ENCODE assay signal across 8 cellular contexts in the genomic region with DNA sequence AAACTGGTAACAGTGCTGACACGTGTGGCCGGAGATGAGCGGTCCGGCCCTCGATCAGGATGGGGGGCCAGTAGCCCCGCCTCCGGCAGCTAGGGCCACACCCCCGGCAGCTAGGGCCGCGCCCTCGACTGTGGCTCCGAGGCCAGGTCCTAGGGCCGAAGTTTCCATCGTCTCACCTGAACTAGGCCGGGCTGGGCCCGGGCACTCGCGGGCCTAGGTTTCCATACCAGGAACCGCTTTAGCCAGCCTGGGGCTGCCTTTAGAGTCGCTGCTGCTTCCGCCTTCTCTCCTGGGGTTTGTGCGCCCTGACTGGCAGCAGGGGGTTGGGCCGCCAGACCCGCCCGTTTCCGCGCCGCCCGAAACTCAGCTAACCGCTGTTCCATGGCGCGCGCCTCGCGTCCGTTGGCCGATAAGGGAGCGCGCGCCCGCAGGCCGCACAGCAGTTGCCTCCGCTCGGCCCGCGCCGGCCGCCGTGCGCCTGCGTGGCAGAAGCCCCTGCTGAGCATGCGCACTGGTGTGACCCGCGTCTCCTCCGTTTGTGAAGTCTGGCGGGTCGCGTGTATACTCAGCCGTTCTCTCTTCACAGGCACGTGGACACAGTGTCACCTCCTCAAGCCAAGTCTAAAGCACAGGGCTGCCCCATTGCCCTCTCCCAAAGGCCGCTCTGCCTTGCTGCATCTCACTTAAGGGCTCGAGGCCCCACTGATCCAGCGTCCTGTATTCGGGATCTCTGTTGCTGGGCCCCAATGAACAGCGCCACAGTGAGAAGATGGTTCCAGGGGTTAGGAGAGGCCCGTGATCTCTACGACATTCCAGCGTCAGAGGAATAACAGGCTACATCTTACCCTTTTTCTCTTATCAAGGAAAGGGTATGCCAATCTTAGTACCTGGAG. TPM values are rescaled to one million over a fixed set of nuclear protein-coding genes. Genes with fewer than 3 reads are reported as not detected.
DNase-seq lines count a peak whose midpoint lies in the region; ATAC-seq and TF ChIP-seq lines count a peak whose summit lies in the region.

A gene with protein sequence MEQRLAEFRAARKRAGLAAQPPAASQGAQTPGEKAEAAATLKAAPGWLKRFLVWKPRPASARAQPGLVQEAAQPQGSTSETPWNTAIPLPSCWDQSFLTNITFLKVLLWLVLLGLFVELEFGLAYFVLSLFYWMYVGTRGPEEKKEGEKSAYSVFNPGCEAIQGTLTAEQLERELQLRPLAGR (minus strand): TSS at position 480 of the 893 bp plus-strand sequence. CDS start 97 bp downstream, at position 383.

- H3K27ac ChIP-seq in osteoblast (ENCODE audit: low read depth, low read length) (peak within 1 kb of the TSS; percentile 71), testis (peak within 1 kb of the TSS; percentile 89 to 97)

- H3K36me3 Mint-ChIP-seq in activated naive CD8-positive, alpha-beta T cell treated with anti-CD3 and anti-CD28 coated beads for 36 hours: peaks cover 21% of the 10 kb centered on the region
- H3K36me3 Mint-ChIP-seq in glutamatergic neuron (ENCODE audit: unreplicated experiment): no peaks in the 10 kb centered on the region

- no peaks in the 10 kb centered on the region for H4K20me1 ChIP-seq in osteoblast (ENCODE audit: insufficient read depth, low read length)

- peaks cover 15% of the 10 kb centered on the region for H3K4me1 ChIP-seq in osteoblast (ENCODE audit: insufficient read depth, low read length)
- no peaks in the 10 kb centered on the region for H3K4me1 ChIP-seq in testis

- peak within 1 kb of the TSS; percentile 87 for H3K4me2 ChIP-seq in osteoblast (ENCODE audit: insufficient read depth, low read length)

- WGBS in testis, 2 donors: 1 to 2% methylated on average over 26 to 48 of the region's 68 CpGs

- TF ChIP-seq POLR2A in GM10847 (IDR thresholded peaks at IDR 0.05; ENCODE audit: extremely low read depth, insufficient read length) (peak; percentile 28), testis (IDR thresholded peaks at IDR 0.05) (no peak)

- H3K9me3 Mint-ChIP-seq in activated naive CD8-positive, alpha-beta T cell treated with anti-CD3 and anti-CD28 coated beads for 36 hours: no peaks in the 10 kb centered on the region
- H3K9me3 Mint-ChIP-seq in glutamatergic neuron (ENCODE audit: unreplicated experiment): no peaks in the 10 kb centered on the region

- no peak for TF ChIP-seq CTCF in glutamatergic neuron (IDR thresholded peaks at IDR 0.05; ENCODE audit: partially characterized antibody, unreplicated experiment)
- TF ChIP-seq CTCF in osteoblast (IDR thresholded peaks at IDR 0.05; ENCODE audit: extremely low read depth, low read depth, low read length): no peak
- peak in 1 of 3 experiments; percentile 10 for TF ChIP-seq CTCF in testis (IDR thresholded peaks at IDR 0.05)

- no peaks in the 10 kb centered on the region for H3K79me2 ChIP-seq in osteoblast (ENCODE audit: insufficient read depth, low read length)

- DNase-seq in NCI-H1092 treated with DMSO at 0.1 percent for 48 hours (lab: John Stamatoyannopoulos, UW) (peak; percentile 86), SKM-1 treated with dmso at 0.1 percent for 144 hours (lab: John Stamatoyannopoulos, UW; ENCODE audit: unreplicated experiment) (peak; percentile 93), glutamatergic neuron (peak; percentile 94), osteoblast (ENCODE audit: insufficient read length, low spot score, missing footprints) (peak; percentile 97), testis (peak; percentile 94)
- peak; percentile 97 for DNase-seq in activated naive CD8-positive, alpha-beta T cell treated with anti-CD3 and anti-CD28 coated beads for 36 hours

- H3K27ac Mint-ChIP-seq in activated naive CD8-positive, alpha-beta T cell treated with anti-CD3 and anti-CD28 coated beads for 36 hours: peak within 1 kb of the TSS; percentile 96
- peak within 1 kb of the TSS; percentile 82 for H3K27ac Mint-ChIP-seq in glutamatergic neuron (ENCODE audit: unreplicated experiment)

- peak within 1 kb of the TSS; percentile 90 for H3K4me3 Mint-ChIP-seq in activated naive CD8-positive, alpha-beta T cell treated with anti-CD3 and anti-CD28 coated beads for 36 hours
- peak within 1 kb of the TSS; percentile 96 for H3K4me3 Mint-ChIP-seq in glutamatergic neuron (ENCODE audit: unreplicated experiment)

- H3K4me3 ChIP-seq in osteoblast (ENCODE audit: insufficient read depth, low read length) (peak within 1 kb of the TSS; percentile 84), testis (peak within 1 kb of the TSS; percentile 75 to 83)

- H2AFZ ChIP-seq in osteoblast (ENCODE audit: low read length): peak within 1 kb of the TSS; percentile 100

- no peaks in the 10 kb centered on the region for H3K27me3 Mint-ChIP-seq in activated naive CD8-positive, alpha-beta T cell treated with anti-CD3 and anti-CD28 coated beads for 36 hours
- no peaks in the 10 kb centered on the region for H3K27me3 Mint-ChIP-seq in glutamatergic neuron (ENCODE audit: unreplicated experiment)

- ATAC-seq in HG02623 (IDR thresholded peaks at IDR 0.05; ENCODE audit: unreplicated experiment): peak; percentile 91

- peaks cover 53% of the 10 kb centered on the region for H3K4me1 Mint-ChIP-seq in activated naive CD8-positive, alpha-beta T cell treated with anti-CD3 and anti-CD28 coated beads for 36 hours
- no peaks in the 10 kb centered on the region for H3K4me1 Mint-ChIP-seq in glutamatergic neuron (ENCODE audit: low read depth, unreplicated experiment)

- H3K36me3 ChIP-seq in osteoblast (ENCODE audit: insufficient read depth, low read length) (no peaks in the 10 kb centered on the region), testis (ENCODE audit: low read depth, missing control alignments) (no peaks in the 10 kb centered on the region)

- intact Hi-C loops in testis (cut with DNase I; ENCODE audit: low total_unique reads): no loop called here

- H3K9me3 ChIP-seq in osteoblast (ENCODE audit: low read depth, low read length) (no peaks in the 10 kb centered on the region), testis (no peaks in the 10 kb centered on the region)

- H3K27me3 ChIP-seq in osteoblast (ENCODE audit: insufficient read depth, low read length): no peaks in the 10 kb centered on the region
- no peaks in the 10 kb centered on the region for H3K27me3 ChIP-seq in testis

RNA-seq across cellular contexts. Expression of the gene that starts here (rescaled TPM):
- 10 to 100 TPM; 11.3 TPM for total RNA-seq in activated naive CD8-positive, alpha-beta T cell treated with anti-CD3 and anti-CD28 coated beads for 36 hours
- 18.4 TPM for total RNA-seq in glutamatergic neuron (ENCODE audit: unreplicated experiment)
- total RNA-seq in osteoblast: 29.8 and 31.1 TPM in 2 replicates
- total RNA-seq in testis: 10 to 100 TPM; 57.2 to 68.4 TPM
- polyA plus RNA-seq in testis (ENCODE audit: insufficient read depth, low read depth, low replicate concordance): 122 TPM

Comparison
In these comparisons a context has a peak if more than half of its experiments do, and no peak if none do; other contexts are left out.
1. Peak in every context shown above with its lines: DNase-seq, ATAC-seq, H3K4me3 ChIP-seq and H3K27ac ChIP-seq.